In the genomic region with DNA sequence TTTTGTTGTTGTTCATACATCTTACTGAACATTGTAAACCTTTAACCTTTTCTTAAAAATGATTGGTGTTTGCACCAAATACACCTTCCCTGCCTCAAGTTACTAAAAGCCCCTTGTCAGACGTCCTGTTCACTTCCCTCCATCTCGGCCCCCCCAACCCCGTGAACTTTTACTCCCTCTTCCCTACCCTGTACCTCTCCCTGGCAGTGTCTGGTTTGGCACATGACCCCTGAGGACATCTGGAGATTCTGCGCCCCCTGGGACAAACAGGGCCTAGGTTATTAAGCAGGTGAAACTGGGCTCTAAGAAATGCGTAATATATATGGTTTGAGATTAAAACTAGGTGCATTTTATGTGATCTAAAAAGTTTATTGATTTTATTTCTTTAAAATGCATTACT, we compare ENCODE assay signal across 8 cellular contexts. TPM values are rescaled to one million over a fixed set of nuclear protein-coding genes. Genes with fewer than 3 reads are reported as not detected.
DNase-seq lines count a peak whose midpoint lies in the region; ATAC-seq lines count a peak whose summit lies in the region.

No MANE protein-coding gene starts in this region.

- peak overlapping the region; percentile 88 to 96 for H3K4me3 Mint-ChIP-seq in activated T-cell treated with anti-CD3 and anti-CD28 coated beads, Interleukin-2, amount 50 U/mL, for 72 hours
- H3K4me3 Mint-ChIP-seq in stimulated activated naive CD8-positive, alpha-beta T cell treated with anti-CD3 and anti-CD28 coated beads, Interleukin-15, amount 100 ng/mL, for 72 hours: peak overlapping the region; percentile 80 to 90

- peaks cover 11% of the 10 kb centered on the region for H3K27me3 Mint-ChIP-seq in activated T-cell treated with anti-CD3 and anti-CD28 coated beads, Interleukin-2, amount 50 U/mL, for 72 hours (ENCODE audit: low read depth)
- H3K27me3 Mint-ChIP-seq in stimulated activated naive CD8-positive, alpha-beta T cell treated with anti-CD3 and anti-CD28 coated beads, Interleukin-15, amount 100 ng/mL, for 72 hours: peaks cover 16% of the 10 kb centered on the region

- peak overlapping the region; percentile 68 for H3K4me3 ChIP-seq in iPS-18c (ENCODE audit: insufficient read depth, low read depth, low read length)

- peak overlapping the region; percentile 96 for H3K27ac Mint-ChIP-seq in activated T-cell treated with anti-CD3 and anti-CD28 coated beads, Interleukin-2, amount 50 U/mL, for 72 hours
- H3K27ac Mint-ChIP-seq in stimulated activated naive CD8-positive, alpha-beta T cell treated with anti-CD3 and anti-CD28 coated beads, Interleukin-15, amount 100 ng/mL, for 72 hours: peak overlapping the region in 1 of 2 donors; percentile 88

- no peak for ATAC-seq in activated T-cell treated with anti-CD3 and anti-CD28 coated beads, Interleukin-2, amount 50 U/mL, for 72 hours (replicated peaks in 1 of 2)
- no peak for ATAC-seq in stimulated activated naive CD8-positive, alpha-beta T cell treated with anti-CD3 and anti-CD28 coated beads, Interleukin-15, amount 100 ng/mL, for 72 hours
- ATAC-seq in GM18517 (IDR thresholded peaks at IDR 0.05; ENCODE audit: unreplicated experiment) (no peak), GM21381 (IDR thresholded peaks at IDR 0.05; ENCODE audit: unreplicated experiment) (no peak)

- no peaks in the 10 kb centered on the region for H3K9me3 ChIP-seq in iPS-18c (ENCODE audit: control insufficient read depth, insufficient read depth, low read length)

- peaks cover 63% of the 10 kb centered on the region for H3K4me1 Mint-ChIP-seq in activated T-cell treated with anti-CD3 and anti-CD28 coated beads, Interleukin-2, amount 50 U/mL, for 72 hours (ENCODE audit: low read depth)
- peaks cover 66% of the 10 kb centered on the region for H3K4me1 Mint-ChIP-seq in stimulated activated naive CD8-positive, alpha-beta T cell treated with anti-CD3 and anti-CD28 coated beads, Interleukin-15, amount 100 ng/mL, for 72 hours

- no peaks in the 10 kb centered on the region for H3K36me3 Mint-ChIP-seq in activated T-cell treated with anti-CD3 and anti-CD28 coated beads, Interleukin-2, amount 50 U/mL, for 72 hours (ENCODE audit: insufficient read depth in 2 of 2)

- DNase-seq in NCI-H82 (lab: John Stamatoyannopoulos, UW): peak; percentile 2
- DNase-seq in NCI-H82 treated with DMSO at 0.1 percent for 48 hours (lab: John Stamatoyannopoulos, UW; ENCODE audit: unreplicated experiment): no peak
- DNase-seq in activated T-cell treated with anti-CD3 and anti-CD28 coated beads, Interleukin-2, amount 50 U/mL, for 72 hours: no peak
- no peak for DNase-seq in stimulated activated naive CD8-positive, alpha-beta T cell treated with anti-CD3 and anti-CD28 coated beads, Interleukin-15, amount 100 ng/mL, for 72 hours
- DNase-seq in UCSD-AML1 (lab: John Stamatoyannopoulos, UW; ENCODE audit: unreplicated experiment): no peak

- no peaks in the 10 kb centered on the region for H3K9me3 Mint-ChIP-seq in activated T-cell treated with anti-CD3 and anti-CD28 coated beads, Interleukin-2, amount 50 U/mL, for 72 hours
- H3K9me3 Mint-ChIP-seq in stimulated activated naive CD8-positive, alpha-beta T cell treated with anti-CD3 and anti-CD28 coated beads, Interleukin-15, amount 100 ng/mL, for 72 hours: no peaks in the 10 kb centered on the region

RNA-seq across cellular contexts. Expression of gene PPP2R2D, which starts 1.4 kb away (rescaled TPM):
- total RNA-seq in activated T-cell treated with anti-CD3 and anti-CD28 coated beads, Interleukin-2, amount 50 U/mL, for 72 hours: 10 to 100 TPM; 32.5 to 40.7 TPM
